In genomic region chr9:72362118-72362531, GRCh38 we compare ENCODE assay signal across 8 cellular contexts. TPM values are rescaled to one million over a fixed set of nuclear protein-coding genes. Genes with fewer than 3 reads are reported as not detected.
DNase-seq lines count a peak whose midpoint lies in the region; ATAC-seq and TF ChIP-seq lines count a peak whose summit lies in the region.

No MANE protein-coding gene starts in this region.

- H3K4me1 ChIP-seq in CD4-positive, CD25-positive, alpha-beta regulatory T cell (ENCODE audit: control insufficient read depth, insufficient read depth, low read length, poor library complexity, severe bottlenecking) = peaks cover 72% of the 10 kb centered on the region
- H3K4me1 ChIP-seq in effector memory CD4-positive, alpha-beta T cell (ENCODE audit: control insufficient read depth, insufficient read depth, low read length, poor library complexity, severe bottlenecking) = peaks cover 23% of the 10 kb centered on the region

- peaks cover 34% of the 10 kb centered on the region for H3K36me3 ChIP-seq in CD4-positive, CD25-positive, alpha-beta regulatory T cell (ENCODE audit: control insufficient read depth, insufficient read depth, low read length)
- peaks cover 25% of the 10 kb centered on the region for H3K36me3 ChIP-seq in effector memory CD4-positive, alpha-beta T cell (ENCODE audit: control insufficient read depth, insufficient read depth, low read length)

- peak overlapping the region; percentile 98 for H3K27ac ChIP-seq in CD4-positive, CD25-positive, alpha-beta regulatory T cell (ENCODE audit: insufficient read depth, low read length, poor library complexity, severe bottlenecking)
- peak overlapping the region; percentile 14 for H3K27ac ChIP-seq in effector memory CD4-positive, alpha-beta T cell (ENCODE audit: insufficient read depth, low read length, poor library complexity, severe bottlenecking)

- H3K9me3 ChIP-seq in CD4-positive, CD25-positive, alpha-beta regulatory T cell (ENCODE audit: control insufficient read depth in 2 of 2, low read length in 2 of 2) = no peaks in the 10 kb centered on the region
- no peaks in the 10 kb centered on the region for H3K9me3 ChIP-seq in effector memory CD4-positive, alpha-beta T cell (ENCODE audit: control insufficient read depth, low read length)

- no peak for TF ChIP-seq POLR2A in NB4 (IDR thresholded peaks at IDR 0.05; ENCODE audit: extremely low read depth, insufficient read length)

- peaks cover 17% of the 10 kb centered on the region for H3K36me3 Mint-ChIP-seq in CD4-positive, CD25-positive, alpha-beta regulatory T cell
- peaks cover 45% of the 10 kb centered on the region for H3K36me3 Mint-ChIP-seq in nephron progenitor cell (ENCODE audit: low read depth)

- DNase-seq in CD4-positive, CD25-positive, alpha-beta regulatory T cell = no peak
- DNase-seq in NB4 (ENCODE audit: low read depth) (no peak), nephron progenitor cell (no peak), NCI-H1092 (lab: John Stamatoyannopoulos, UW) (no peak), DMS 273 (lab: John Stamatoyannopoulos, UW; ENCODE audit: unreplicated experiment) (no peak)
- no peak for DNase-seq in effector memory CD4-positive, alpha-beta T cell
- DNase-seq in activated CD4-positive, alpha-beta T cell treated with anti-CD3 and anti-CD28 coated beads, Interleukin-2, amount 50 U/mL, for 1 hour = no peak

- H3K4me3 ChIP-seq in CD4-positive, CD25-positive, alpha-beta regulatory T cell (ENCODE audit: low read depth, low read length) = peak overlapping the region; percentile 93
- H3K4me3 ChIP-seq in NB4 (ENCODE audit: low read depth, low read length) = peak overlapping the region; percentile 88
- H3K4me3 ChIP-seq in effector memory CD4-positive, alpha-beta T cell (ENCODE audit: insufficient read depth, low read depth, low read length, poor library complexity, severe bottlenecking) = peak overlapping the region; percentile 94

- peak overlapping the region in 1 of 3 donors; percentile 61 for H3K27ac Mint-ChIP-seq in CD4-positive, CD25-positive, alpha-beta regulatory T cell
- no peak overlapping the region for H3K27ac Mint-ChIP-seq in nephron progenitor cell

- H3K27me3 Mint-ChIP-seq in CD4-positive, CD25-positive, alpha-beta regulatory T cell = peaks cover 4% of the 10 kb centered on the region
- no peaks in the 10 kb centered on the region for H3K27me3 Mint-ChIP-seq in nephron progenitor cell (ENCODE audit: low read depth, poor library complexity)

- H3K4me1 Mint-ChIP-seq in CD4-positive, CD25-positive, alpha-beta regulatory T cell = peaks cover 32 to 76% (median 60%) of the 10 kb centered on the region in 4 donors
- peaks cover 70% of the 10 kb centered on the region for H3K4me1 Mint-ChIP-seq in nephron progenitor cell

- H3K27me3 ChIP-seq in CD4-positive, CD25-positive, alpha-beta regulatory T cell (ENCODE audit: control insufficient read depth, insufficient read depth, low read length) = no peaks in the 10 kb centered on the region
- no peaks in the 10 kb centered on the region for H3K27me3 ChIP-seq in effector memory CD4-positive, alpha-beta T cell (replicated peaks; ENCODE audit: control insufficient read depth, insufficient read depth, low read length, poor library complexity, severe bottlenecking)

- H3K4me3 Mint-ChIP-seq in CD4-positive, CD25-positive, alpha-beta regulatory T cell = peak overlapping the region; percentile 89 to 97 (median 95)
- H3K4me3 Mint-ChIP-seq in nephron progenitor cell = peak overlapping the region; percentile 97

- TF ChIP-seq CTCF in NB4 (IDR thresholded peaks at IDR 0.05; ENCODE audit: low read depth, low read length) = no peak
- no peak for TF ChIP-seq CTCF in nephron progenitor cell (IDR thresholded peaks at IDR 0.05)

- ATAC-seq in CD4-positive, CD25-positive, alpha-beta regulatory T cell (ENCODE audit: low read depth in 2 of 2) = no peak
- ATAC-seq in HG03439 (IDR thresholded peaks at IDR 0.05; ENCODE audit: unreplicated experiment) = no peak

- H3K9me3 Mint-ChIP-seq in CD4-positive, CD25-positive, alpha-beta regulatory T cell = peaks cover 0 to 3% (median 0%) of the 10 kb centered on the region in 7 donors
- H3K9me3 Mint-ChIP-seq in nephron progenitor cell = no peaks in the 10 kb centered on the region

RNA-seq across cellular contexts. Expression of gene ZFAND5, which starts 2.9 kb away (rescaled TPM):
- total RNA-seq in CD4-positive, CD25-positive, alpha-beta regulatory T cell = 291 TPM
- 10 to 100 TPM; 63.9 to 80.2 (median 67.8) TPM for polyA plus RNA-seq in CD4-positive, CD25-positive, alpha-beta regulatory T cell
